19 cellular contexts compared by ENCODE assay signal in genomic region chr19:31627824-31628223, GRCh38.
"Had no signal": no experiment of that assay in that cellular context is flagged by ENCODE, and none has a peak within 500 bp of the region (broad histone marks: within the 10 kb centered on the region; RNA-seq: fewer than 3 reads in every experiment).

No MANE protein-coding gene starts in this region.

- H3K4me1 ChIP-seq: esophagus muscularis mucosa, gastroesophageal sphincter, left ventricle myocardium inferior, lower lobe of right lung, sigmoid colon, thyroid gland, upper lobe of left lung, uterus had no signal

- H3K4me3 ChIP-seq: dorsolateral prefrontal cortex, esophagus muscularis mucosa, gastroesophageal sphincter, left ventricle myocardium inferior, lower lobe of right lung, sigmoid colon, thyroid gland, upper lobe of left lung, uterus had no signal

- H3K9me3 ChIP-seq: esophagus muscularis mucosa, lower lobe of right lung, sigmoid colon, thyroid gland, upper lobe of left lung, uterus had no signal

- H3K27ac ChIP-seq: dorsolateral prefrontal cortex, epithelial cell of prostate, esophagus muscularis mucosa, gastroesophageal sphincter, left ventricle myocardium inferior, lower lobe of right lung, sigmoid colon, thyroid gland, upper lobe of left lung, uterus had no signal

- H3K27ac Mint-ChIP-seq: memory B cell; naive thymus-derived CD8-positive, alpha-beta T cell had no signal

- H3K36me3 Mint-ChIP-seq: naive thymus-derived CD8-positive, alpha-beta T cell had no signal

- DNase-seq: caudate nucleus; cortex of kidney; dorsolateral prefrontal cortex; effector CD8-positive, alpha-beta T cell; foreskin fibroblast; left ventricle myocardium inferior; lower lobe of right lung; naive thymus-derived CD8-positive, alpha-beta T cell; posterior cingulate gyrus; sigmoid colon; stimulated activated CD4-positive, alpha-beta T cell treated with anti-CD3 and anti-CD28 coated beads, Interleukin-12 subunit alpha, Interleukin-12 subunit beta, amount 100 ng/mL, for 4 hours; stimulated activated naive CD4-positive, alpha-beta T cell treated with Interleukin-2 at 50 U/mL for 16 hours; thyroid gland; uterus had no signal

- H3K36me3 ChIP-seq: esophagus muscularis mucosa, gastroesophageal sphincter, left ventricle myocardium inferior, lower lobe of right lung, sigmoid colon, thyroid gland, upper lobe of left lung, uterus had no signal

- H3K27me3 Mint-ChIP-seq: memory B cell had no signal

- ATAC-seq: gastroesophageal sphincter; lower lobe of right lung; naive thymus-derived CD8-positive, alpha-beta T cell had no signal

- H3K27me3 ChIP-seq: esophagus muscularis mucosa, gastroesophageal sphincter, sigmoid colon, thyroid gland, upper lobe of left lung, uterus had no signal

- H3K4me1 Mint-ChIP-seq: memory B cell; naive thymus-derived CD8-positive, alpha-beta T cell had no signal

- H3K4me3 Mint-ChIP-seq: memory B cell; naive thymus-derived CD8-positive, alpha-beta T cell had no signal

- H3K9me3 Mint-ChIP-seq: naive thymus-derived CD8-positive, alpha-beta T cell had no signal
